ENCODE assay signal across 1 cellular context in the genomic region with DNA sequence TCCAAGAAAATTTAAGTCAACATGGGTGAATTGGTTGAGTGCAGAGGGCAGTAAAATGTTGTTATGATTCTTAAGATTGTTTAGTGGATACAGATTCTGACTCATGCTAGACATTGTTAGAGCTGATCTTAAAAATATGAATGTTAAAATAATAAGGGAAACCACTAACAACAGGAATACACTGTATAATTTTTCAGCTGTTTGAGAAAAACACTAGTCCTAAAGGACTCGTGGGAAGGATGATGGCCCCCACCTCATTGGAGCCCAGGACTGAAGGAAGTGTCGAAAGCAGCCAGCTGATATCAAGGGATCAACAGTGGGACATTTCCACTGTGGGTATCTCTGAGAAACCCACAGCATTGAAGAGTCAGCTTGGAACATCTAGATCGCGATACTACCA.
TF ChIP-seq lines count a peak whose summit lies in the region.

No MANE protein-coding gene starts in this region.

TF ChIP-seq in K562, 482 proteins besides CTCF, POLR2A, EP300 and RAD21 (continued from another document):
- TF ChIP-seq, protein P1, sequence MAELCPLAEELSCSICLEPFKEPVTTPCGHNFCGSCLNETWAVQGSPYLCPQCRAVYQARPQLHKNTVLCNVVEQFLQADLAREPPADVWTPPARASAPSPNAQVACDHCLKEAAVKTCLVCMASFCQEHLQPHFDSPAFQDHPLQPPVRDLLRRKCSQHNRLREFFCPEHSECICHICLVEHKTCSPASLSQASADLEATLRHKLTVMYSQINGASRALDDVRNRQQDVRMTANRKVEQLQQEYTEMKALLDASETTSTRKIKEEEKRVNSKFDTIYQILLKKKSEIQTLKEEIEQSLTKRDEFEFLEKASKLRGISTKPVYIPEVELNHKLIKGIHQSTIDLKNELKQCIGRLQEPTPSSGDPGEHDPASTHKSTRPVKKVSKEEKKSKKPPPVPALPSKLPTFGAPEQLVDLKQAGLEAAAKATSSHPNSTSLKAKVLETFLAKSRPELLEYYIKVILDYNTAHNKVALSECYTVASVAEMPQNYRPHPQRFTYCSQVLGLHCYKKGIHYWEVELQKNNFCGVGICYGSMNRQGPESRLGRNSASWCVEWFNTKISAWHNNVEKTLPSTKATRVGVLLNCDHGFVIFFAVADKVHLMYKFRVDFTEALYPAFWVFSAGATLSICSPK (IDR thresholded peaks at IDR 0.05; ENCODE audit: borderline replicate concordance), result no peak
- TF ChIP-seq ZNF830 (CRISPR knock-in tag; IDR thresholded peaks at IDR 0.05) (no peak), ERF (CRISPR knock-in tag; IDR thresholded peaks at IDR 0.05) (no peak), ESRRA (IDR thresholded peaks at IDR 0.05; ENCODE audit: borderline replicate concordance, low read depth) (no peak), TARDBP (IDR thresholded peaks at IDR 0.05) (no peak)
- TF ChIP-seq, protein P2, sequence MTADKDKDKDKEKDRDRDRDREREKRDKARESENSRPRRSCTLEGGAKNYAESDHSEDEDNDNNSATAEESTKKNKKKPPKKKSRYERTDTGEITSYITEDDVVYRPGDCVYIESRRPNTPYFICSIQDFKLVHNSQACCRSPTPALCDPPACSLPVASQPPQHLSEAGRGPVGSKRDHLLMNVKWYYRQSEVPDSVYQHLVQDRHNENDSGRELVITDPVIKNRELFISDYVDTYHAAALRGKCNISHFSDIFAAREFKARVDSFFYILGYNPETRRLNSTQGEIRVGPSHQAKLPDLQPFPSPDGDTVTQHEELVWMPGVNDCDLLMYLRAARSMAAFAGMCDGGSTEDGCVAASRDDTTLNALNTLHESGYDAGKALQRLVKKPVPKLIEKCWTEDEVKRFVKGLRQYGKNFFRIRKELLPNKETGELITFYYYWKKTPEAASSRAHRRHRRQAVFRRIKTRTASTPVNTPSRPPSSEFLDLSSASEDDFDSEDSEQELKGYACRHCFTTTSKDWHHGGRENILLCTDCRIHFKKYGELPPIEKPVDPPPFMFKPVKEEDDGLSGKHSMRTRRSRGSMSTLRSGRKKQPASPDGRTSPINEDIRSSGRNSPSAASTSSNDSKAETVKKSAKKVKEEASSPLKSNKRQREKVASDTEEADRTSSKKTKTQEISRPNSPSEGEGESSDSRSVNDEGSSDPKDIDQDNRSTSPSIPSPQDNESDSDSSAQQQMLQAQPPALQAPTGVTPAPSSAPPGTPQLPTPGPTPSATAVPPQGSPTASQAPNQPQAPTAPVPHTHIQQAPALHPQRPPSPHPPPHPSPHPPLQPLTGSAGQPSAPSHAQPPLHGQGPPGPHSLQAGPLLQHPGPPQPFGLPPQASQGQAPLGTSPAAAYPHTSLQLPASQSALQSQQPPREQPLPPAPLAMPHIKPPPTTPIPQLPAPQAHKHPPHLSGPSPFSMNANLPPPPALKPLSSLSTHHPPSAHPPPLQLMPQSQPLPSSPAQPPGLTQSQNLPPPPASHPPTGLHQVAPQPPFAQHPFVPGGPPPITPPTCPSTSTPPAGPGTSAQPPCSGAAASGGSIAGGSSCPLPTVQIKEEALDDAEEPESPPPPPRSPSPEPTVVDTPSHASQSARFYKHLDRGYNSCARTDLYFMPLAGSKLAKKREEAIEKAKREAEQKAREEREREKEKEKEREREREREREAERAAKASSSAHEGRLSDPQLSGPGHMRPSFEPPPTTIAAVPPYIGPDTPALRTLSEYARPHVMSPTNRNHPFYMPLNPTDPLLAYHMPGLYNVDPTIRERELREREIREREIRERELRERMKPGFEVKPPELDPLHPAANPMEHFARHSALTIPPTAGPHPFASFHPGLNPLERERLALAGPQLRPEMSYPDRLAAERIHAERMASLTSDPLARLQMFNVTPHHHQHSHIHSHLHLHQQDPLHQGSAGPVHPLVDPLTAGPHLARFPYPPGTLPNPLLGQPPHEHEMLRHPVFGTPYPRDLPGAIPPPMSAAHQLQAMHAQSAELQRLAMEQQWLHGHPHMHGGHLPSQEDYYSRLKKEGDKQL (CRISPR knock-in tag; IDR thresholded peaks at IDR 0.05; ENCODE audit: borderline replicate concordance), result no peak
- TF ChIP-seq, protein P3, sequence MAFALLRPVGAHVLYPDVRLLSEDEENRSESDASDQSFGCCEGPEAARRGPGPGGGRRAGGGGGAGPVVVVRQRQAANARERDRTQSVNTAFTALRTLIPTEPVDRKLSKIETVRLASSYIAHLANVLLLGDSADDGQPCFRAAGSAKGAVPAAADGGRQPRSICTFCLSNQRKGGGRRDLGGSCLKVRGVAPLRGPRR (CRISPR knock-in tag; IDR thresholded peaks at IDR 0.05), result no peak
